13 cellular contexts compared by ENCODE assay signal in genomic region chr1:167298328-167298727, GRCh38.
"Had no signal": no experiment of that assay in that cellular context is flagged by ENCODE, and none has a peak within 500 bp of the region (broad histone marks: within the 10 kb centered on the region; RNA-seq: fewer than 3 reads in every experiment).

No MANE protein-coding gene starts in this region.

- H3K9me3 ChIP-seq: tibial nerve had no signal

- H3K27ac ChIP-seq: parathyroid adenoma, skin epidermis, tibial nerve had no signal

- H3K27me3 ChIP-seq: tibial nerve had no signal

- H2AFZ ChIP-seq: parathyroid adenoma had no signal

- DNase-seq: aorta; effector memory CD8-positive, alpha-beta T cell; erythroblast; glutamatergic neuron; immature natural killer cell; mesendoderm; nephron progenitor cell; retina; T-helper 2 cell had no signal

- H3K36me3 ChIP-seq: tibial nerve had no signal

- H3K4me3 ChIP-seq: coronary artery, skin epidermis, tibial nerve had no signal

- H3K79me2 ChIP-seq: parathyroid adenoma had no signal

- H3K4me1 ChIP-seq: parathyroid adenoma had no signal
